In genomic region chr12:87320724-87321123, GRCh38 we compare ENCODE assay signal across 16 cellular contexts.
"Had no signal": no experiment of that assay in that cellular context is flagged by ENCODE, and none has a peak within 500 bp of the region (broad histone marks: within the 10 kb centered on the region; RNA-seq: fewer than 3 reads in every experiment).

No MANE protein-coding gene starts in this region.

- H3K27ac ChIP-seq: ascending aorta, colonic mucosa, left lung, parathyroid adenoma, tibial nerve, uterus had no signal

- H3K4me1 ChIP-seq: colonic mucosa, left lung, parathyroid adenoma, uterus had no signal

- FAIRE-seq: keratinocyte had no signal

- H3K4me3 ChIP-seq: ascending aorta, colonic mucosa, left lung, tibial nerve, uterus had no signal

- H3K79me2 ChIP-seq: parathyroid adenoma had no signal

- H3K36me3 ChIP-seq: ascending aorta, colonic mucosa, left lung, tibial nerve, uterus had no signal

- ATAC-seq: left lung; naive thymus-derived CD8-positive, alpha-beta T cell; stimulated activated naive B cell treated with anti-CD40 and anti-IgM and Interleukin-4, amounts not matched to agents 10 μg/mL and 1 μg/mL and 100 μg/mL, for 72 hours had no signal

- DNase-seq: activated CD4-positive, alpha-beta T cell treated with anti-CD3 and anti-CD28 coated beads, Interleukin-2, amount 50 U/mL, for 1 hour; activated CD8-positive, alpha-beta memory T cell treated with anti-CD3 and anti-CD28 coated beads for 24 hours; activated naive CD4-positive, alpha-beta T cell; activated naive CD8-positive, alpha-beta T cell treated with anti-CD3 and anti-CD28 coated beads, Interleukin-2, amount 10 ng/mL, durations not matched to agents 7 days and 5 days; colonic mucosa; left lung; naive thymus-derived CD8-positive, alpha-beta T cell; retina; stimulated activated CD4-positive, alpha-beta T cell treated with anti-CD3 and anti-CD28 coated beads, Interleukin-2, amount 100 ng/mL, for 48 hours; stimulated activated naive B cell treated with anti-CD40 and anti-IgM and Interleukin-4, amounts not matched to agents 10 μg/mL and 1 μg/mL and 100 μg/mL, for 72 hours; T-helper 2 cell; uterus had no signal

- H2AFZ ChIP-seq: parathyroid adenoma had no signal

- H3K27me3 ChIP-seq: ascending aorta, colonic mucosa, left lung, tibial nerve, uterus had no signal

- H3K9ac ChIP-seq: parathyroid adenoma had no signal

- H3K9me3 ChIP-seq: ascending aorta, colonic mucosa, left lung, tibial nerve, uterus had no signal
